ENCODE assay signal across 28 cellular contexts in the genomic region with DNA sequence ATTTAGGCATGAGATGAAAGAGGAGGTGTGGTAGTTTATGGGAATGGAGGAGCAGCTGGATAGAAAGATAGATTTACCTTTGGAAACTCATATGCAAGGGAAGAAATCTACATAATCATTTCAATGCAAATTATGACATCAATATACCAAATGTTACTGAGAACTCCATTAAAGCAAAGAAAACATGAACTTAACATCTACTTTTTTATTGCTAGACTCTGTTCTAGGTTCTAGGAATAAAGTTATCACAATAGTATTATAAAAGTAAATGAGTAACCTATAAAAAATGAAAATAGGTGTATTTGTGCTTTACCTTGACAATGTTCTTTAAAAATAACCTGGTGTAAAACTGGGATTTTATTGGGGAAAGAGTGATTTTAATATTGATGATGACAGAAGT.
"Had no signal": no experiment of that assay in that cellular context is flagged by ENCODE, and none has a peak within 500 bp of the region (broad histone marks: within the 10 kb centered on the region; RNA-seq: fewer than 3 reads in every experiment).

No MANE protein-coding gene starts in this region.

- H3K9me3 ChIP-seq: adrenal gland, body of pancreas, gastrocnemius medialis had no signal

- DNase-seq: activated B cell treated with CpG ODN at 0.5 μM for 24 hours; activated CD4-positive, alpha-beta T cell treated with anti-CD3 and anti-CD28 coated beads for 48 hours; activated CD4-positive, alpha-beta T cell treated with anti-CD3 and anti-CD28 coated beads, Interleukin-2, amount 50 U/mL, for 1 hour; activated CD4-positive, alpha-beta T cell treated with anti-CD3 and anti-CD28 coated beads, Interleukin-2, amount 50 U/mL, for 48 hours; activated CD8-positive, alpha-beta memory T cell treated with anti-CD3 and anti-CD28 coated beads for 24 hours; activated CD8-positive, alpha-beta T cell treated with anti-CD3 and anti-CD28 coated beads for 36 hours; activated effector memory CD4-positive, alpha-beta T cell treated with anti-CD3 and anti-CD28 coated beads, Interleukin-2, amount 50 U/mL, for 16 hours; activated naive CD4-positive, alpha-beta T cell treated with anti-CD3 and anti-CD28 coated beads for 36 hours; activated naive CD8-positive, alpha-beta T cell treated with anti-CD3 and anti-CD28 coated beads for 36 hours; activated naive CD8-positive, alpha-beta T cell treated with anti-CD3 and anti-CD28 coated beads, Interleukin-2, amount 50 U/mL, for 24 hours; activated T-cell treated with anti-CD3 and anti-CD28 coated beads, Interleukin-2, amount 50 U/mL, for 1 hour; activated T-cell treated with anti-CD3 and anti-CD28 coated beads, Interleukin-2, amount 50 U/mL, for 48 hours; adrenal gland; amygdala; aorta; body of pancreas; caudate nucleus; dorsolateral prefrontal cortex; effector memory CD4-positive, alpha-beta T cell; endodermal cell; gastrocnemius medialis; T-helper 1 cell; T-helper 17 cell; T1000; WERI-Rb-1 had no signal

- H3K27ac ChIP-seq: adrenal gland, body of pancreas, coronary artery, dorsolateral prefrontal cortex, gastrocnemius medialis, WERI-Rb-1 had no signal

- H3K4me1 ChIP-seq: adrenal gland, body of pancreas, gastrocnemius medialis had no signal

- H3K27me3 ChIP-seq: adrenal gland, body of pancreas, gastrocnemius medialis had no signal

- H3K36me3 ChIP-seq: adrenal gland, gastrocnemius medialis, WERI-Rb-1 had no signal

- H3K4me3 ChIP-seq: adrenal gland, body of pancreas, coronary artery, dorsolateral prefrontal cortex, gastrocnemius medialis had no signal

- ATAC-seq: activated CD4-positive, CD25-positive, alpha-beta regulatory T cell treated with anti-CD3 and anti-CD28 coated beads, Interleukin-2, amount 50 U/mL, for 24 hours; activated CD8-positive, alpha-beta T cell treated with anti-CD3 and anti-CD28 coated beads for 36 hours; activated naive CD8-positive, alpha-beta T cell treated with anti-CD3 and anti-CD28 coated beads, Interleukin-2, amount 50 U/mL, for 24 hours; body of pancreas; esophagus mucosa; gastrocnemius medialis; T-helper 17 cell had no signal
